ENCODE assay signal across 12 cellular contexts in the genomic region with DNA sequence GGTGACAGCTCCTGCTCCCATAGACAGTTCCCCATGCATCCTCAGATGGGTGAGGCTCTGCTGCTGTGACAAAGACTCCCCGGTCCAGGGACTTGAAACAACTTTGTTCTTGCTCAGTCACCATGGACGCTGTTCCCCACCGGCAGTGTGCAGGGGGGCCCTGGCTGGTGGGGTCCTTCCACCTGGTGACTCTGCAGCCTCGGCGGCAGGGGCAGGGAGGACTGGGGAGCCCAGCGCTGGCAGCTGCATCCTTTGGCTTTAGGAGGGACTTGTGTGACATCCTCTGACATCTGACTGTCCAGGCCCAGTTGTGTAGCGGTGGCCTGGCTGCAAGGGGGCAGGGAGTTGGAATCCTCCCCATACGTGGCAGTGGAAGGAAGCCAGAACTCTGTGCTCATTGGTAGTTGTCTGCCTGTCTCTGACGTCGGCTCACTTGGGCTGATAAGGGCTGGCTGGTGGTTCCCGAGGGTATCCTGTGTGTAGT.
DNase-seq lines count a peak whose midpoint lies in the region; ATAC-seq and TF ChIP-seq lines count a peak whose summit lies in the region.
"Had no signal": no experiment of that assay in that cellular context is flagged by ENCODE, and none has a peak within 500 bp of the region (broad histone marks: within the 10 kb centered on the region; RNA-seq: fewer than 3 reads in every experiment).

No MANE protein-coding gene starts in this region.

- peaks cover 3% of the 10 kb centered on the region for H3K36me3 Mint-ChIP-seq in activated T-helper 2 cell treated with anti-CD3 and anti-CD28 coated beads, Interferon-gamma antibody, Interleukin-2, Interleukin-4, amounts not matched to agents 10 μg/mL and 5 μg/mL and 100 μg/mL, durations not matched to agents 14 hours and 24 hours and 36 hours (ENCODE audit: low read depth)
- peaks cover 14% of the 10 kb centered on the region for H3K36me3 Mint-ChIP-seq in nephron progenitor cell (ENCODE audit: low read depth)

- no peak for TF ChIP-seq CTCF in IMR-90 (conservative IDR thresholded peaks at IDR 0.05; ENCODE audit: low read depth, low read length)
- TF ChIP-seq CTCF in nephron progenitor cell (IDR thresholded peaks at IDR 0.05) = no peak

- no TSS peak for BruUV-seq in IMR-90 (replicated peaks; lab: Mats Ljungman, UMichigan)

- H4K91ac ChIP-seq in IMR-90 (ENCODE audit: insufficient read depth, low read depth, low read length) = peak overlapping the region; percentile 34; the same call in 1 of the 2 replicates
- H4K91ac ChIP-seq in trophoblast cell (ENCODE audit: low read depth, low read length) = no peak overlapping the region

- POLR2A ChIA-PET in IMR-90 (lab: Charles Lee; ENCODE audit: unreplicated experiment) = no interaction called here

- in situ Hi-C loops in IMR-90 (cut with MboI; ENCODE audit: low sequenced_read_pairs) = no loop called here

- no peak for TF ChIP-seq POLR2A in IMR-90 (IDR thresholded peaks at IDR 0.05; ENCODE audit: low read depth, low read length)

- H4K8ac ChIP-seq in IMR-90 (ENCODE audit: low read depth in 2 of 2, low read length in 2 of 2) (no peak overlapping the region), trophoblast cell (ENCODE audit: low read depth, low read length) (no peak overlapping the region)

- CTCF ChIA-PET in IMR-90 (lab: Yijun Ruan, JAX) = interaction anchor here (0.6 kb wide), 1 partner anchor 1108 kb away, joined by 3 read pairs; no protein-coding TSS in a partner anchor

- no peak overlapping the region for H2BK15ac ChIP-seq in IMR-90 (ENCODE audit: low read depth, low read length)

- H2AK9ac ChIP-seq in IMR-90 (replicated peaks; ENCODE audit: low read depth, low read length, poor library complexity) = no peak overlapping the region

- DNase-seq in IMR-90 (peak; percentile 71), left ventricle myocardium superior (no peak), trophoblast cell (peak; percentile 62 to 67), DMS 273 treated with DMSO at 0.1 percent for 48 hours (lab: John Stamatoyannopoulos, UW) (no peak), nephron progenitor cell (no peak)
- DNase-seq in activated T-helper 2 cell treated with anti-CD3 and anti-CD28 coated beads, Interferon-gamma antibody, Interleukin-2, Interleukin-4, amounts not matched to agents 10 μg/mL and 5 μg/mL and 100 μg/mL, durations not matched to agents 14 hours and 24 hours and 36 hours (ENCODE audit: low spot score) = no peak
- DNase-seq: activated naive CD4-positive, alpha-beta T cell; ovary; stimulated activated CD4-positive, alpha-beta T cell treated with anti-CD3 and anti-CD28 coated beads, Interleukin-4, amount 100 ng/mL, for 1 hour had no signal

- H3K36me3 ChIP-seq in IMR-90 (ENCODE audit: control insufficient read depth, insufficient read depth, low read length) = no peaks in the 10 kb centered on the region
- H3K36me3 ChIP-seq in trophoblast cell (ENCODE audit: control insufficient read depth in 1 of 2, insufficient read depth in 2 of 2, low read length in 2 of 2) = peaks cover 5 to 8% of the 10 kb centered on the region in 2 experiments
- H3K36me3 ChIP-seq: ovary, thoracic aorta had no signal

- no peak overlapping the region for H4K12ac ChIP-seq in trophoblast cell (ENCODE audit: low read depth, low read length)

- no peak overlapping the region for H2BK12ac ChIP-seq in trophoblast cell (ENCODE audit: low read length)

- H2BK5ac ChIP-seq in IMR-90 (ENCODE audit: low read depth, low read length, poor library complexity, severe bottlenecking) (no peak overlapping the region), trophoblast cell (ENCODE audit: low read depth, low read length, poor library complexity) (no peak overlapping the region)

- H2BK20ac ChIP-seq in IMR-90 (ENCODE audit: low read depth, low read length) = peak overlapping the region; percentile 28; the same call in 1 of the 2 replicates

- H4K20me1 ChIP-seq in IMR-90 (ENCODE audit: insufficient read depth, low read length) = peaks cover 57% of the 10 kb centered on the region

- peak overlapping the region; percentile 38 for H3K27ac Mint-ChIP-seq in activated T-helper 2 cell treated with anti-CD3 and anti-CD28 coated beads, Interferon-gamma antibody, Interleukin-2, Interleukin-4, amounts not matched to agents 10 μg/mL and 5 μg/mL and 100 μg/mL, durations not matched to agents 14 hours and 24 hours and 36 hours
- no peak overlapping the region for H3K27ac Mint-ChIP-seq in nephron progenitor cell

- H3K27ac ChIP-seq in IMR-90 (ENCODE audit: insufficient read depth, low read length) (no peak overlapping the region), trophoblast cell (ENCODE audit: low read depth, low read length) (peak overlapping the region; percentile 4)
- H3K27ac ChIP-seq: ovary, thoracic aorta had no signal

- H3K27me3 Mint-ChIP-seq in activated T-helper 2 cell treated with anti-CD3 and anti-CD28 coated beads, Interferon-gamma antibody, Interleukin-2, Interleukin-4, amounts not matched to agents 10 μg/mL and 5 μg/mL and 100 μg/mL, durations not matched to agents 14 hours and 24 hours and 36 hours (ENCODE audit: low read depth) = no peaks in the 10 kb centered on the region
- no peaks in the 10 kb centered on the region for H3K27me3 Mint-ChIP-seq in nephron progenitor cell (ENCODE audit: low read depth, poor library complexity)

- no peak overlapping the region; the same call in 1 of the 2 replicates for H3K4ac ChIP-seq in IMR-90 (ENCODE audit: low read depth, low read length)
- H3K4ac ChIP-seq in trophoblast cell (ENCODE audit: low read depth, low read length) = peak overlapping the region; percentile 45

- H3K14ac ChIP-seq in IMR-90 (replicated peaks; ENCODE audit: low read depth, low read length) (0 out of 2 replicates have a peak overlapping the region, but pooled peaks have one; percentile 29), trophoblast cell (ENCODE audit: low read length) (peak overlapping the region; percentile 13)

- no peak overlapping the region for H3K9ac ChIP-seq in IMR-90 (ENCODE audit: low read depth, low read length)
- H3K9ac ChIP-seq in trophoblast cell (ENCODE audit: low read length) = no peak overlapping the region

- H3K9me1 ChIP-seq in IMR-90 (ENCODE audit: insufficient read depth, low read length) = peaks cover 31% of the 10 kb centered on the region

- H3K4me3 Mint-ChIP-seq in activated T-helper 2 cell treated with anti-CD3 and anti-CD28 coated beads, Interferon-gamma antibody, Interleukin-2, Interleukin-4, amounts not matched to agents 10 μg/mL and 5 μg/mL and 100 μg/mL, durations not matched to agents 14 hours and 24 hours and 36 hours (ENCODE audit: low read depth) = no peak overlapping the region
- H3K4me3 Mint-ChIP-seq in nephron progenitor cell = no peak overlapping the region

- H3K79me2 ChIP-seq in trophoblast cell (ENCODE audit: control insufficient read depth, insufficient read depth, low read length, poor library complexity) = peaks cover 2% of the 10 kb centered on the region

- H3K4me3 ChIP-seq in IMR-90 (ENCODE audit: insufficient read depth, low read depth, low read length) (no peak overlapping the region), trophoblast cell (ENCODE audit: low read depth, low read length) (no peak overlapping the region)
- H3K4me3 ChIP-seq: ovary, thoracic aorta had no signal

- ATAC-seq in IMR-90 (ENCODE audit: low read depth) = peak; percentile 55
- peak; percentile 76 for ATAC-seq in left ventricle myocardium superior
- ATAC-seq in HG03280 (IDR thresholded peaks at IDR 0.05; ENCODE audit: unreplicated experiment) = no peak
- ATAC-seq in GM21367 (IDR thresholded peaks at IDR 0.05; ENCODE audit: unreplicated experiment) = no peak

- no peak for TF ChIP-seq RAD21 in IMR-90 (IDR thresholded peaks at IDR 0.05; ENCODE audit: low read length)

- H4K5ac ChIP-seq in IMR-90 (ENCODE audit: low read depth, low read length) = no peak overlapping the region

- H3K4me1 ChIP-seq in IMR-90 (ENCODE audit: control insufficient read depth, insufficient read depth, low read length) (peaks cover 20% of the 10 kb centered on the region), trophoblast cell (ENCODE audit: control insufficient read depth in 1 of 2, insufficient read depth in 2 of 2, low read length in 2 of 2) (peaks cover 29 to 36% of the 10 kb centered on the region in 2 experiments)

- no peak overlapping the region for H3K4me2 ChIP-seq in IMR-90 (ENCODE audit: low read depth, low read length)
- H3K4me2 ChIP-seq in trophoblast cell (ENCODE audit: low read length) = no peak overlapping the region

- H3K79me1 ChIP-seq in IMR-90 (ENCODE audit: low read depth in 1 of 2, low read length in 2 of 2) (peaks cover 45 to 76% of the 10 kb centered on the region in 2 experiments), trophoblast cell (ENCODE audit: low read length) (peaks cover 3% of the 10 kb centered on the region)

- WGBS in IMR-90 (ENCODE audit: extremely low coverage in 2 of 2, insufficient read length in 1 of 2), 2 experiments = 100% methylated on average over 1 of the region's 11 CpGs; no CpG with 5 or more reads in 1 of the 2 experiments
- no CpG with 5 or more reads among the region's 11 CpGs for WGBS in trophoblast cell (ENCODE audit: extremely low coverage, insufficient coverage, insufficient read length)

- H2BK120ac ChIP-seq in IMR-90 (ENCODE audit: low read depth, low read length) = no peak overlapping the region
- H2BK120ac ChIP-seq in trophoblast cell (ENCODE audit: insufficient read depth, low read length, poor library complexity) = no peak overlapping the region

- no peaks in the 10 kb centered on the region for H3K27me3 ChIP-seq in IMR-90 (ENCODE audit: control insufficient read depth, insufficient read depth, low read length)
- H3K27me3 ChIP-seq in trophoblast cell (ENCODE audit: insufficient read depth, low read length) = no peaks in the 10 kb centered on the region
- H3K27me3 ChIP-seq: ovary had no signal

- no peak overlapping the region for H2AFZ ChIP-seq in IMR-90 (replicated peaks; ENCODE audit: low read length, poor library complexity)
- no peak overlapping the region for H2AFZ ChIP-seq in trophoblast cell (ENCODE audit: insufficient read depth, low read length, poor library complexity)

- dilution Hi-C loops in IMR-90 (cut with HindIII; ENCODE audit: low sequenced_read_pairs, unreplicated experiment) = no loop called here

- H2AK5ac ChIP-seq in IMR-90 (ENCODE audit: low read depth, low read length) (peak overlapping the region; percentile 48), trophoblast cell (ENCODE audit: low read length) (peak overlapping the region; percentile 32)

- intact Hi-C loops in IMR-90 (cut with micrococcal nuclease) (no loop called here), left ventricle myocardium superior (cut with micrococcal nuclease) (no loop called here)
- intact Hi-C loops in activated T-helper 2 cell treated with anti-CD3 and anti-CD28 coated beads, Interferon-gamma antibody, Interleukin-2, Interleukin-4, amounts not matched to agents 10 μg/mL and 5 μg/mL and 100 μg/mL, durations not matched to agents 14 hours and 24 hours and 36 hours (cut with micrococcal nuclease) = loop anchor here (2.0 kb wide), 1 partner anchor 17 kb away; no protein-coding TSS in a partner anchor

- no peaks in the 10 kb centered on the region for H3K9me3 ChIP-seq in IMR-90 (ENCODE audit: control insufficient read depth, insufficient read depth, low read length)
- H3K9me3 ChIP-seq in trophoblast cell (ENCODE audit: insufficient read depth, low read depth, low read length) = peaks cover 1% of the 10 kb centered on the region
- H3K9me3 ChIP-seq: ovary, thoracic aorta had no signal

- H3K4me1 Mint-ChIP-seq in activated T-helper 2 cell treated with anti-CD3 and anti-CD28 coated beads, Interferon-gamma antibody, Interleukin-2, Interleukin-4, amounts not matched to agents 10 μg/mL and 5 μg/mL and 100 μg/mL, durations not matched to agents 14 hours and 24 hours and 36 hours (ENCODE audit: low read depth) = peaks cover 41% of the 10 kb centered on the region
- H3K4me1 Mint-ChIP-seq in nephron progenitor cell = peaks cover 35% of the 10 kb centered on the region

- H3K9me3 Mint-ChIP-seq in activated T-helper 2 cell treated with anti-CD3 and anti-CD28 coated beads, Interferon-gamma antibody, Interleukin-2, Interleukin-4, amounts not matched to agents 10 μg/mL and 5 μg/mL and 100 μg/mL, durations not matched to agents 14 hours and 24 hours and 36 hours = no peaks in the 10 kb centered on the region
- H3K9me3 Mint-ChIP-seq in nephron progenitor cell = no peaks in the 10 kb centered on the region

- no peak overlapping the region for H3K56ac ChIP-seq in IMR-90 (ENCODE audit: extremely low read depth, insufficient read depth, low read length)

- H3K18ac ChIP-seq in IMR-90 (ENCODE audit: low read depth, low read length) (no peak overlapping the region), trophoblast cell (ENCODE audit: low read length) (peak overlapping the region; percentile 71)

- H3K23ac ChIP-seq in IMR-90 (ENCODE audit: low read depth, low read length) (0 out of 2 replicates have a peak overlapping the region, but pooled peaks have one; percentile 14), trophoblast cell (ENCODE audit: low read length) (no peak overlapping the region)

Comparison
In these comparisons a context has a peak if more than half of its experiments do, and no peak if none do; other contexts are left out.
1. ATAC-seq: peak in IMR-90 (single experiment) and left ventricle myocardium superior (single experiment); none in HG03280 (single experiment) and GM21367 (single experiment).
2. DNase-seq: peak in IMR-90 (single experiment) and trophoblast cell (2 of 2); none in activated T-helper 2 cell treated with anti-CD3 and anti-CD28 coated beads, Interferon-gamma antibody, Interleukin-2, Interleukin-4, amounts not matched to agents 10 μg/mL and 5 μg/mL and 100 μg/mL, durations not matched to agents 14 hours and 24 hours and 36 hours (single experiment), left ventricle myocardium superior (single experiment), DMS 273 treated with DMSO at 0.1 percent for 48 hours (single experiment) and nephron progenitor cell (single experiment).